13 cellular contexts compared by ENCODE assay signal in the genomic region with DNA sequence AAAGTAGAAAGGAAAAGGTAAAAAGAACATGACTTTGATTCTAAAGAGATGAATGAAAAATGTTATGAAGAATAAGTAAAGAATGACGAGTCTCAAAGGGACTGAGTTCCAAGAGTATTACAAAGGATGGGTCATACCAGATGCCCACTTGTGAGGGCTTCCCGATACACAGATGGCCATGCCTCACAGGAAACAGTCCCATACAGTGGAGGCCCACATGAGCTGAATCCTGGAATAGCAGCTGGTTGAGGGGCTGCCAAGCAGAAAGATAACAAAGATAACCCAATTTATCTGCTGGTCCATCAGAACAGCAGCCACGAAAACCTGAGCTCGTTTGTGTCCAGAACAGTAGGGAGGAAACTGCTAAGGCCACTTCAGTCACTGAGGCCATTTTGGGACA. TPM values are rescaled to one million over a fixed set of nuclear protein-coding genes. Genes with fewer than 3 reads are reported as not detected.
A peak's percentile ranks its signal among the peaks of the same experiment; 100 is the strongest.
DNase-seq lines count a peak whose midpoint lies in the region; ATAC-seq and TF ChIP-seq lines count a peak whose summit lies in the region.
"Had no signal": no experiment of that assay in that cellular context is flagged by ENCODE, and none has a peak within 500 bp of the region (broad histone marks: within the 10 kb centered on the region; RNA-seq: fewer than 3 reads in every experiment).

No MANE protein-coding gene starts in this region.

- H3K27ac ChIP-seq in CD4-positive, alpha-beta T cell (ENCODE audit: low read depth, low read length), result no peak overlapping the region
- peak overlapping the region; percentile 89 for H3K27ac ChIP-seq in mammary epithelial cell (ENCODE audit: insufficient read depth, low read depth, low read length)
- peak overlapping the region; percentile 50 for H3K27ac ChIP-seq in muscle layer of duodenum (ENCODE audit: low read length)
- H3K27ac ChIP-seq: hepatocyte, HL-60 had no signal

- no TSS peak for BruUV-seq in mammary epithelial cell (replicated peaks; lab: Mats Ljungman, UMichigan)

- POLR2A ChIA-PET in CD4-positive, alpha-beta T cell (lab: Charles Lee), result interaction anchor here (0.6 kb wide), 1 partner anchor 9 kb away, joined by 6 read pairs; no protein-coding TSS in a partner anchor

- no peak overlapping the region for H2AFZ ChIP-seq in mammary epithelial cell (ENCODE audit: low read depth, low read length)
- H2AFZ ChIP-seq: hepatocyte had no signal

- H3K79me2 ChIP-seq in mammary epithelial cell (ENCODE audit: insufficient read depth, low read length), result peaks cover 85% of the 10 kb centered on the region

- H3K4me3 ChIP-seq in mammary epithelial cell (replicated peaks in 1 of 3; ENCODE audit: insufficient read depth in 1 of 3, low read depth in 2 of 3, low read length in 3 of 3) (peak overlapping the region in 2 of 3 experiments; percentile 97), muscle layer of duodenum (ENCODE audit: low read depth in 1 of 2, low read length in 2 of 2) (peak overlapping the region in 1 of 2 donors; percentile 97)
- H3K4me3 ChIP-seq: hepatocyte had no signal

- H3K9me3 Mint-ChIP-seq in CD4-positive, alpha-beta T cell, result no peaks in the 10 kb centered on the region

- H3K4me2 ChIP-seq in mammary epithelial cell (ENCODE audit: insufficient read depth, low read depth, low read length), result peak overlapping the region; percentile 94

- no peaks in the 10 kb centered on the region for H4K20me1 ChIP-seq in mammary epithelial cell (ENCODE audit: insufficient read depth, low read length)

- H3K9me3 ChIP-seq in CD4-positive, alpha-beta T cell (ENCODE audit: control insufficient read depth, low read length), result no peaks in the 10 kb centered on the region
- no peaks in the 10 kb centered on the region for H3K9me3 ChIP-seq in mammary epithelial cell (replicated peaks; ENCODE audit: insufficient read depth, low read length)
- no peaks in the 10 kb centered on the region for H3K9me3 ChIP-seq in muscle layer of duodenum (ENCODE audit: control insufficient read depth in 1 of 2, low read length in 2 of 2)

- intact Hi-C loops in CD4-positive, alpha-beta T cell (cut with DNase I, micrococcal nuclease), result loop anchor here (5.0 to 10.0 kb wide), 5 partner anchors 264 to 686 kb away; no protein-coding TSS in a partner anchor
- intact Hi-C loops in mammary epithelial cell (cut with micrococcal nuclease), result loop anchor here (2.0 to 5.0 kb wide), 2 partner anchors 261 to 586 kb away; no protein-coding TSS in a partner anchor

- H3K4me1 ChIP-seq in mammary epithelial cell (ENCODE audit: insufficient read depth, low read length), result peaks cover 71% of the 10 kb centered on the region
- peaks cover 19 to 56% of the 10 kb centered on the region in 2 donors for H3K4me1 ChIP-seq in muscle layer of duodenum (ENCODE audit: control insufficient read depth in 1 of 2, insufficient read depth in 2 of 2, low read length in 2 of 2)

- TF ChIP-seq CTCF in CD4-positive, alpha-beta T cell (IDR thresholded peaks at IDR 0.05), result no peak
- no peak for TF ChIP-seq CTCF in mammary epithelial cell (conservative IDR thresholded peaks at IDR 0.05 in 1 of 2, IDR thresholded peaks at IDR 0.05 in 1 of 2; ENCODE audit: extremely low read depth in 1 of 2, insufficient read depth in 1 of 2, low read depth in 1 of 2, low read length in 2 of 2)

- peak overlapping the region; percentile 50 for H3K9ac ChIP-seq in mammary epithelial cell (ENCODE audit: insufficient read depth, low read length)

- H3K36me3 Mint-ChIP-seq in CD4-positive, alpha-beta T cell (ENCODE audit: low read depth), result peaks cover 88% of the 10 kb centered on the region

- no peak overlapping the region for H3K27ac Mint-ChIP-seq in CD4-positive, alpha-beta T cell

- 25% methylated on average over 4 of the region's 4 CpGs for WGBS in mammary epithelial cell (ENCODE audit: low coverage, missing lambda C conversion rate)

- no peaks in the 10 kb centered on the region for H3K27me3 ChIP-seq in CD4-positive, alpha-beta T cell (ENCODE audit: control insufficient read depth, insufficient read depth, low read length)
- no peaks in the 10 kb centered on the region for H3K27me3 ChIP-seq in mammary epithelial cell (ENCODE audit: insufficient read depth, low read length)
- H3K27me3 ChIP-seq in muscle layer of duodenum (ENCODE audit: low read depth, low read length), result no peaks in the 10 kb centered on the region
- H3K27me3 ChIP-seq: hepatocyte had no signal

- H3K36me3 ChIP-seq in mammary epithelial cell (ENCODE audit: insufficient read depth, low read length), result peaks cover 24% of the 10 kb centered on the region
- H3K36me3 ChIP-seq in muscle layer of duodenum (ENCODE audit: control insufficient read depth in 1 of 2, insufficient read depth in 2 of 2, low read length in 2 of 2), result peaks cover 28 to 39% of the 10 kb centered on the region in 2 donors

- dilution Hi-C loops in mammary epithelial cell (cut with HindIII; ENCODE audit: low sequenced_read_pairs), result no loop called here

- H3K4me1 Mint-ChIP-seq in CD4-positive, alpha-beta T cell (ENCODE audit: low read depth), result peaks cover 65% of the 10 kb centered on the region

- peaks cover 5% of the 10 kb centered on the region for H3K27me3 Mint-ChIP-seq in CD4-positive, alpha-beta T cell
- H3K27me3 Mint-ChIP-seq: CD8-positive, alpha-beta memory T cell had no signal

- DNase-seq in CD4-positive, alpha-beta T cell, result no peak
- DNase-seq in LHCN-M2 (ENCODE audit: low read depth), result peak; percentile 81
- DNase-seq in mammary epithelial cell, result no peak
- no peak for DNase-seq in stimulated activated CD4-positive, alpha-beta T cell treated with anti-CD3 and anti-CD28 coated beads, Interleukin-12 subunit alpha, Interleukin-12 subunit beta, amount 100 ng/mL, for 4 hours
- no peak for DNase-seq in HK-2 (ENCODE audit: unreplicated experiment)
- DNase-seq: activated T-cell treated with anti-CD3 and anti-CD28 coated beads, Interleukin-2, amount 50 U/mL, for 48 hours; CD8-positive, alpha-beta memory T cell; NCI-H2029 treated with DMSO at 0.1 percent for 48 hours had no signal

- CTCF ChIA-PET in CD4-positive, alpha-beta T cell (lab: Charles Lee), result no interaction called here
- CTCF ChIA-PET in mammary epithelial cell (lab: Charles Lee; ENCODE audit: low non-redundant PET), result no interaction called here

- H3K4me3 Mint-ChIP-seq in CD4-positive, alpha-beta T cell, result peak overlapping the region; percentile 63

- ATAC-seq in CD4-positive, alpha-beta T cell (ENCODE audit: poor library complexity), result no peak
- ATAC-seq in GM18517 (IDR thresholded peaks at IDR 0.05; ENCODE audit: unreplicated experiment) (no peak), GM19467 (IDR thresholded peaks at IDR 0.05; ENCODE audit: unreplicated experiment) (no peak)

- in situ Hi-C loops in mammary epithelial cell (cut with MboI; ENCODE audit: low sequenced_read_pairs in 2 of 2), result loop anchor here (5.0 to 10.0 kb wide), 3 partner anchors 124 to 584 kb away; a partner anchor contains a TSS

RNA-seq across cellular contexts. Expression of a gene that starts 3.7 kb away (rescaled TPM):
- 10 to 100 TPM; 78.8 to 79.5 TPM for total RNA-seq in CD4-positive, alpha-beta T cell
- total RNA-seq in LHCN-M2 (2014; rRNA removed) (491 and 647 TPM in 2 replicates), mammary epithelial cell (100 to 1,000 TPM; 375 to 388 TPM)
- 524 TPM for polyA plus RNA-seq in LHCN-M2 (2012)
- polyA plus RNA-seq in mammary epithelial cell, result 339 TPM
- 575 TPM for polyA minus RNA-seq in mammary epithelial cell
